ENCODE assay signal across 1 cellular context in genomic region chr20:21377701-21378100, GRCh38.
A peak's percentile ranks its signal among the peaks of the same experiment; 100 is the strongest.
TF ChIP-seq lines count a peak whose summit lies in the region.

No MANE protein-coding gene starts in this region.

TF ChIP-seq in HepG2, 621 proteins besides CTCF, POLR2A, EP300 and RAD21:
- TF ChIP-seq RBM22 (optimal IDR thresholded peaks at IDR 0.05; ENCODE audit: low read length) (peak; percentile 22), SALL2 (CRISPR knock-in tag; IDR thresholded peaks at IDR 0.05) (no peak)
